Comparison of ENCODE assay signal across 8 cellular contexts in the genomic region with DNA sequence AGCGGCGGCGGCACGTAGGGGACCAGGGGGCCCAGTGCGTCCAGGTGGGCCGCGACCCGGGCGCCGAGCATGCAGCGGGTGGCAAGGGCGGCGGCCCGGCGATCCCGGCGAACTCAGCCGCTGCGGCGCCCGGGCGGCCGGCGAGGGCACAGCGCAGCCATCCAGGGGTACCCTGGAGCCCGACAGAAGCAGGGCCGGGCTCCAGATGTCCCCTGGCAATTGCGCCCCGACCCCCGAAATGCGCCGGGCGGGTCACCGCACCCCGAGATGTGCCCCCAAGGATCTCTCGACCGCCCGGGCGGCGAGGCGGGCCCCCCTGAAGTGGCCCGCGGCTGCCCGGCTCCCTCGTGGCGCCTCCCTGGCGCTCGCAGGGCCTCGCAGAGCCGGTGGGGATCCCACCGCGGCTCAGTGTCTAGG. TPM values are rescaled to one million over a fixed set of nuclear protein-coding genes. Genes with fewer than 3 reads are reported as not detected.
DNase-seq lines count a peak whose midpoint lies in the region; ATAC-seq and TF ChIP-seq lines count a peak whose summit lies in the region.
"Not testable (repeated sequence)": the region's sequence is repeated elsewhere in the genome, so short reads cannot be mapped to it uniquely, and the experiment has no call there.

No MANE protein-coding gene starts in this region.

- H3K9me1 ChIP-seq in IMR-90 (ENCODE audit: insufficient read depth, low read length) = peaks cover 40% of the 10 kb centered on the region

- H4K8ac ChIP-seq in IMR-90 (ENCODE audit: low read depth in 2 of 2, low read length in 2 of 2) = peak overlapping the region in 1 of 2 experiments; percentile 52; a peak in 1 of 4 replicates

- H3K18ac ChIP-seq in IMR-90 (ENCODE audit: low read depth, low read length) = not testable (repeated sequence)

- POLR2A ChIA-PET in IMR-90 (lab: Charles Lee; ENCODE audit: unreplicated experiment) = interaction anchor here (0.7 kb wide), 1 partner anchor 58 kb away, joined by 8 read pairs; no protein-coding TSS in a partner anchor
- POLR2A ChIA-PET in naive thymus-derived CD8-positive, alpha-beta T cell (lab: Charles Lee) = interaction anchor here (1.0 to 1.3 kb wide), 4 partner anchors 198 to 1851 kb away, joined by 6 to 12 read pairs (median 6); partner anchors contain the start of genes HAPSTR1, NUBP1, SOCS1 and TXNDC11

- intact Hi-C loops in IMR-90 (cut with micrococcal nuclease); breast epithelium (cut with DNase I; ENCODE audit: low total_unique reads); stomach (cut with DNase I; ENCODE audit: low total_unique reads): not testable (repeated sequence)
- intact Hi-C loops in heart right ventricle (cut with DNase I) = loop anchor here in 1 of 10 donors (5.0 kb wide), 1 partner anchor 115 kb away; no protein-coding TSS in a partner anchor

- not testable (repeated sequence) for H3K4me3 ChIP-seq in CD4-positive, CD25-positive, alpha-beta regulatory T cell (ENCODE audit: low read depth, low read length)
- H3K4me3 ChIP-seq in IMR-90 (ENCODE audit: insufficient read depth, low read depth, low read length) = peak overlapping the region; percentile 81
- peak overlapping the region; percentile 61 for H3K4me3 ChIP-seq in WERI-Rb-1 (ENCODE audit: low read depth, low read length)
- peak overlapping the region; percentile 72 to 94 (median 73) for H3K4me3 ChIP-seq in breast epithelium
- H3K4me3 ChIP-seq in heart right ventricle = peak overlapping the region; percentile 50 to 89 (median 80)
- H3K4me3 ChIP-seq in stomach = peak overlapping the region; percentile 83 to 95 (median 88)

- H2BK20ac ChIP-seq in IMR-90 (ENCODE audit: low read depth, low read length) = not testable (repeated sequence)

- not testable (repeated sequence) for H3K23ac ChIP-seq in IMR-90 (ENCODE audit: low read depth, low read length)

- dilution Hi-C loops in IMR-90 (cut with HindIII; ENCODE audit: low sequenced_read_pairs, unreplicated experiment) = not testable (repeated sequence)

- peak overlapping the region; percentile 90 to 98 (median 94) for H3K4me3 Mint-ChIP-seq in CD4-positive, CD25-positive, alpha-beta regulatory T cell
- peak overlapping the region; percentile 85 to 96 (median 92) for H3K4me3 Mint-ChIP-seq in naive thymus-derived CD8-positive, alpha-beta T cell

- TF ChIP-seq EP300 in stomach (IDR thresholded peaks at IDR 0.05) = not testable (repeated sequence)

- H3K27ac ChIP-seq in CD4-positive, CD25-positive, alpha-beta regulatory T cell (ENCODE audit: insufficient read depth, low read length, poor library complexity, severe bottlenecking) = peak overlapping the region; percentile 41
- H3K27ac ChIP-seq in IMR-90 (ENCODE audit: insufficient read depth, low read length) (peak overlapping the region; percentile 60), WERI-Rb-1 (peak overlapping the region; percentile 50), breast epithelium (peak overlapping the region; percentile 83 to 84), heart right ventricle (peak overlapping the region; percentile 65 to 94 (median 90)), stomach (peak overlapping the region; percentile 59 to 92 (median 85))

- peaks cover 23 to 90% (median 66%) of the 10 kb centered on the region in 4 donors for H3K4me1 Mint-ChIP-seq in CD4-positive, CD25-positive, alpha-beta regulatory T cell
- H3K4me1 Mint-ChIP-seq in naive thymus-derived CD8-positive, alpha-beta T cell = peaks cover 39 to 87% (median 82%) of the 10 kb centered on the region in 4 donors

- 0% methylated on average over 17 of the region's 52 CpGs; no CpG with 5 or more reads in 1 of the 2 experiments for WGBS in IMR-90 (ENCODE audit: extremely low coverage in 2 of 2, insufficient read length in 1 of 2), 2 experiments
- 0 to 1% methylated on average over 44 to 52 of the region's 52 CpGs for WGBS in heart right ventricle, 2 donors
- WGBS in stomach, 5 donors = 0 to 2% (median 0%) methylated on average over 12 to 52 of the region's 52 CpGs

- H4K20me1 ChIP-seq in IMR-90 (ENCODE audit: insufficient read depth, low read length) = peaks cover 68% of the 10 kb centered on the region

- H4K91ac ChIP-seq in IMR-90 (ENCODE audit: insufficient read depth, low read depth, low read length) = not testable (repeated sequence)

- peaks cover 76% of the 10 kb centered on the region for H3K4me1 ChIP-seq in CD4-positive, CD25-positive, alpha-beta regulatory T cell (ENCODE audit: control insufficient read depth, insufficient read depth, low read length, poor library complexity, severe bottlenecking)
- H3K4me1 ChIP-seq in IMR-90 (ENCODE audit: control insufficient read depth, insufficient read depth, low read length) = peaks cover 24% of the 10 kb centered on the region
- peaks cover 19 to 48% of the 10 kb centered on the region in 2 donors for H3K4me1 ChIP-seq in breast epithelium
- H3K4me1 ChIP-seq in heart right ventricle = peaks cover 34 to 84% (median 77%) of the 10 kb centered on the region in 9 donors
- H3K4me1 ChIP-seq in stomach = peaks cover 81 to 86% (median 84%) of the 10 kb centered on the region in 4 donors

- H3K4me2 ChIP-seq in IMR-90 (ENCODE audit: low read depth, low read length) = peak overlapping the region; percentile 97

- H3K36me3 ChIP-seq in CD4-positive, CD25-positive, alpha-beta regulatory T cell (ENCODE audit: control insufficient read depth, insufficient read depth, low read length); breast epithelium; heart right ventricle; stomach: not testable (repeated sequence)
- H3K36me3 ChIP-seq in IMR-90 (ENCODE audit: control insufficient read depth, insufficient read depth, low read length) (peaks cover 12% of the 10 kb centered on the region; the same call in 1 of the 2 replicates), WERI-Rb-1 (peaks cover 16% of the 10 kb centered on the region)

- not testable (repeated sequence) for H3K4ac ChIP-seq in IMR-90 (ENCODE audit: low read depth, low read length)

- H2BK120ac ChIP-seq in IMR-90 (ENCODE audit: low read depth, low read length) = not testable (repeated sequence)

- not testable (repeated sequence) for H3K27me3 ChIP-seq in CD4-positive, CD25-positive, alpha-beta regulatory T cell (ENCODE audit: control insufficient read depth, insufficient read depth, low read length); IMR-90 (ENCODE audit: control insufficient read depth, insufficient read depth, low read length); WERI-Rb-1 (ENCODE audit: insufficient read depth, low read depth, severe bottlenecking); breast epithelium; heart right ventricle; stomach

- H3K14ac ChIP-seq in IMR-90 (replicated peaks; ENCODE audit: low read depth, low read length) = not testable (repeated sequence)

- TF ChIP-seq RAD21 in IMR-90 (IDR thresholded peaks at IDR 0.05; ENCODE audit: low read length) = not testable (repeated sequence)

- peak overlapping the region; percentile 44 for H2AFZ ChIP-seq in IMR-90 (replicated peaks; ENCODE audit: low read length, poor library complexity)

- CTCF ChIA-PET in IMR-90 (lab: Yijun Ruan, JAX) = interaction anchor here (1.0 kb wide), 1 partner anchor 22 kb away, joined by 3 read pairs; no protein-coding TSS in a partner anchor

- H2BK15ac ChIP-seq in IMR-90 (ENCODE audit: low read depth, low read length) = not testable (repeated sequence)

- H3K36me3 Mint-ChIP-seq in CD4-positive, CD25-positive, alpha-beta regulatory T cell; naive thymus-derived CD8-positive, alpha-beta T cell: not testable (repeated sequence)

- H2AK5ac ChIP-seq in IMR-90 (ENCODE audit: low read depth, low read length) = not testable (repeated sequence)

- H3K79me1 ChIP-seq in IMR-90 (ENCODE audit: low read depth in 1 of 2, low read length in 2 of 2) = peaks cover 45 to 83% of the 10 kb centered on the region in 2 experiments

- in situ Hi-C loops in IMR-90 (cut with MboI; ENCODE audit: low sequenced_read_pairs) = loop anchor here (25.0 kb wide), 1 partner anchor 1830 kb away; no protein-coding TSS in a partner anchor

- BruUV-seq in IMR-90 (replicated peaks; lab: Mats Ljungman, UMichigan) = not testable (repeated sequence)

- H3K56ac ChIP-seq in IMR-90 (ENCODE audit: extremely low read depth, insufficient read depth, low read length) = not testable (repeated sequence)

- H2BK5ac ChIP-seq in IMR-90 (ENCODE audit: low read depth, low read length, poor library complexity, severe bottlenecking) = peak overlapping the region; percentile 28

- peak overlapping the region; percentile 80 for H3K9ac ChIP-seq in IMR-90 (ENCODE audit: low read depth, low read length)

- not testable (repeated sequence) for H3K27me3 Mint-ChIP-seq in CD4-positive, CD25-positive, alpha-beta regulatory T cell; naive thymus-derived CD8-positive, alpha-beta T cell

- H3K27ac Mint-ChIP-seq in CD4-positive, CD25-positive, alpha-beta regulatory T cell = peak overlapping the region in 1 of 3 donors; percentile 86
- peak overlapping the region in 5 of 10 donors; percentile 78 to 94 (median 89) for H3K27ac Mint-ChIP-seq in naive thymus-derived CD8-positive, alpha-beta T cell

- not testable (repeated sequence) for TF ChIP-seq CTCF in IMR-90 (conservative IDR thresholded peaks at IDR 0.05; ENCODE audit: low read depth, low read length); WERI-Rb-1 (IDR thresholded peaks at IDR 0.05; ENCODE audit: low read depth, low read length); breast epithelium (IDR thresholded peaks at IDR 0.05); heart right ventricle (IDR thresholded peaks at IDR 0.05); stomach (IDR thresholded peaks at IDR 0.05)

- H4K5ac ChIP-seq in IMR-90 (ENCODE audit: low read depth, low read length) = not testable (repeated sequence)

- H3K9me3 Mint-ChIP-seq in CD4-positive, CD25-positive, alpha-beta regulatory T cell; naive thymus-derived CD8-positive, alpha-beta T cell: not testable (repeated sequence)

- not testable (repeated sequence) for DNase-seq in CD4-positive, CD25-positive, alpha-beta regulatory T cell; IMR-90; WERI-Rb-1; breast epithelium (ENCODE audit: low spot score in 2 of 2); heart right ventricle; naive thymus-derived CD8-positive, alpha-beta T cell; stomach

- TF ChIP-seq POLR2A in IMR-90 (IDR thresholded peaks at IDR 0.05; ENCODE audit: low read depth, low read length) = peak; percentile 30; the same call in 1 of the 2 replicates
- not testable (repeated sequence) for TF ChIP-seq POLR2A in breast epithelium (IDR thresholded peaks at IDR 0.05); stomach (IDR thresholded peaks at IDR 0.05)

- not testable (repeated sequence) for H2AK9ac ChIP-seq in IMR-90 (replicated peaks; ENCODE audit: low read depth, low read length, poor library complexity)

- ATAC-seq in CD4-positive, CD25-positive, alpha-beta regulatory T cell (ENCODE audit: low read depth in 2 of 2) = not testable (repeated sequence)
- ATAC-seq in GM21723 (IDR thresholded peaks at IDR 0.05; ENCODE audit: unreplicated experiment) (peak; percentile 16), IMR-90 (ENCODE audit: low read depth) (peak; percentile 5), heart right ventricle (peak in 2 of 8 donors; percentile 0 to 1)
- peak; percentile 6 to 16 for ATAC-seq in naive thymus-derived CD8-positive, alpha-beta T cell

- H3K9me3 ChIP-seq in CD4-positive, CD25-positive, alpha-beta regulatory T cell (ENCODE audit: control insufficient read depth in 2 of 2, low read length in 2 of 2); IMR-90 (ENCODE audit: control insufficient read depth, insufficient read depth, low read length); WERI-Rb-1 (ENCODE audit: severe bottlenecking); breast epithelium; heart right ventricle; stomach: not testable (repeated sequence)

RNA-seq across cellular contexts. Expression of gene DEXI, which starts 0.3 kb away (rescaled TPM):
- total RNA-seq in CD4-positive, CD25-positive, alpha-beta regulatory T cell = 15.7 TPM
- 10 to 100 TPM; 49.4 to 53.5 (median 51.8) TPM for polyA plus RNA-seq in CD4-positive, CD25-positive, alpha-beta regulatory T cell
- total RNA-seq in IMR-90 (2012; rRNA removed) (43.7 and 44.4 TPM in 2 replicates), breast epithelium (10 to 100 TPM; 50.3 to 88.5 (median 52.8) TPM), heart right ventricle (100 to 1,000 TPM in 4 of 10 donors, 10 to 100 TPM in 6; 68.8 to 109 (median 81.6) TPM), stomach (10 to 100 TPM; 16.5 to 97.9 (median 20.4) TPM)
- polyA plus RNA-seq in IMR-90 (2012; rRNA removed) (62.5 and 63.6 TPM in 2 replicates), heart right ventricle (100 to 1,000 TPM in 1 of 2 donors, 10 to 100 TPM in 1; 91.4 to 104 TPM), stomach (10 to 100 TPM; 23.7 to 42.8 (median 37.4) TPM)
- polyA plus RNA-seq in IMR-90 (2012; cell fraction: cytosol; rRNA removed) = 73.1 and 112 TPM in 2 replicates
- 27.5 and 44.2 TPM in 2 replicates for polyA plus RNA-seq in IMR-90 (2012; cell fraction: nucleus; rRNA removed; ENCODE audit: low replicate concordance)
- total RNA-seq in naive thymus-derived CD8-positive, alpha-beta T cell = 10 to 100 TPM; 30.5 to 30.7 TPM
- polyA plus RNA-seq in naive thymus-derived CD8-positive, alpha-beta T cell = 10 to 100 TPM; 50.8 to 60.4 (median 51.9) TPM

RNA-seq across cellular contexts. Expression of gene CLEC16A, which starts 2.4 kb away (rescaled TPM):
- total RNA-seq in CD4-positive, CD25-positive, alpha-beta regulatory T cell = 38.9 TPM
- 10 to 100 TPM; 11.8 to 16.0 (median 12.1) TPM for polyA plus RNA-seq in CD4-positive, CD25-positive, alpha-beta regulatory T cell
- total RNA-seq in IMR-90 (2012; rRNA removed) (16.5 and 18.3 TPM in 2 replicates), breast epithelium (10 to 100 TPM; 20.0 to 35.3 (median 33.1) TPM), heart right ventricle (10 to 100 TPM; 17.2 to 30.8 (median 23.2) TPM), stomach (100 to 1,000 TPM in 2 of 5 donors, 10 to 100 TPM in 3; 20.2 to 176 (median 66.5) TPM)
- polyA plus RNA-seq in IMR-90 (2012; rRNA removed) (15.4 and 15.9 TPM in 2 replicates), heart right ventricle (10 to 100 TPM; 12.1 to 16.7 TPM), stomach (1 to 10 TPM; 5.8 to 8.6 (median 6.7) TPM)
- 11.0 and 13.5 TPM in 2 replicates for polyA plus RNA-seq in IMR-90 (2012; cell fraction: cytosol; rRNA removed)
- polyA plus RNA-seq in IMR-90 (2012; cell fraction: nucleus; rRNA removed; ENCODE audit: low replicate concordance) = 22.9 and 31.5 TPM in 2 replicates
- total RNA-seq in naive thymus-derived CD8-positive, alpha-beta T cell = 10 to 100 TPM; 24.8 to 28.8 TPM
- polyA plus RNA-seq in naive thymus-derived CD8-positive, alpha-beta T cell = 10 to 100 TPM in 2 of 3 donors, 1 to 10 TPM in 1; 8.5 to 19.4 (median 18.4) TPM
